Comparison of ENCODE assay signal across 1 cellular context in genomic region chr19:43777163-43777700, GRCh38.
TF ChIP-seq lines count a peak whose summit lies in the region.

No MANE protein-coding gene starts in this region.

TF ChIP-seq in HepG2, 621 proteins besides CTCF, POLR2A, EP300 and RAD21:
- no peak for TF ChIP-seq ZBTB3 (CRISPR knock-in tag; IDR thresholded peaks at IDR 0.05; ENCODE audit: borderline replicate concordance, low read depth)
- TF ChIP-seq ISL2 (CRISPR knock-in tag; IDR thresholded peaks at IDR 0.05), result no peak
- no peak for TF ChIP-seq MAZ (IDR thresholded peaks at IDR 0.05; ENCODE audit: borderline replicate concordance, low read depth, low read length)
- TF ChIP-seq MAZ (CRISPR knock-in tag; IDR thresholded peaks at IDR 0.05; ENCODE audit: low read depth), result no peak
- no peak for TF ChIP-seq RFXAP (CRISPR knock-in tag; IDR thresholded peaks at IDR 0.05; ENCODE audit: borderline replicate concordance)
- no peak for TF ChIP-seq LCORL (IDR thresholded peaks at IDR 0.05)
- TF ChIP-seq LCORL (CRISPR knock-in tag; IDR thresholded peaks at IDR 0.05), result no peak
- no peak for TF ChIP-seq CENPX (CRISPR knock-in tag; IDR thresholded peaks at IDR 0.05)
- no peak for TF ChIP-seq ARNT (IDR thresholded peaks at IDR 0.05)
- no peak for TF ChIP-seq ZNF263 (CRISPR knock-in tag; IDR thresholded peaks at IDR 0.05)
- no peak for TF ChIP-seq RFX1 (IDR thresholded peaks at IDR 0.05)
